In genomic region chr3:188594137-188594536, GRCh38 we compare ENCODE assay signal across 10 cellular contexts.
DNase-seq lines count a peak whose midpoint lies in the region; ATAC-seq and TF ChIP-seq lines count a peak whose summit lies in the region.
"Had no signal": no experiment of that assay in that cellular context is flagged by ENCODE, and none has a peak within 500 bp of the region (broad histone marks: within the 10 kb centered on the region; RNA-seq: fewer than 3 reads in every experiment).

No MANE protein-coding gene starts in this region.

- ATAC-seq in body of pancreas (peak; percentile 21), GM21825 (IDR thresholded peaks at IDR 0.05; ENCODE audit: unreplicated experiment) (no peak)

- H3K9me3 Mint-ChIP-seq in activated CD4-positive, alpha-beta memory T cell treated with anti-CD3 and anti-CD28 coated beads, Interleukin-2, amount 10 ng/mL, durations not matched to agents 7 days and 5 days, result no peaks in the 10 kb centered on the region

- no peak overlapping the region for H3K4me3 Mint-ChIP-seq in activated CD4-positive, alpha-beta memory T cell treated with anti-CD3 and anti-CD28 coated beads, Interleukin-2, amount 10 ng/mL, durations not matched to agents 7 days and 5 days

- H3K36me3 ChIP-seq in body of pancreas (replicated peaks in 1 of 2; ENCODE audit: insufficient read depth in 1 of 2, low read depth in 2 of 2) (no peaks in the 10 kb centered on the region), subcutaneous abdominal adipose tissue (ENCODE audit: control insufficient read depth in 5 of 5, insufficient read depth in 5 of 5, low read length in 5 of 5) (no peaks in the 10 kb centered on the region), HAP-1 (replicated peaks) (no peaks in the 10 kb centered on the region)

- intact Hi-C loops in body of pancreas (cut with DNase I), result no loop called here

- no peaks in the 10 kb centered on the region for H3K27me3 ChIP-seq in body of pancreas
- H3K27me3 ChIP-seq in subcutaneous abdominal adipose tissue (ENCODE audit: control insufficient read depth in 5 of 5, insufficient read depth in 4 of 5, low read length in 5 of 5), result no peaks in the 10 kb centered on the region
- no peaks in the 10 kb centered on the region for H3K27me3 ChIP-seq in HAP-1 (ENCODE audit: low read depth)

- no peak overlapping the region for H3K9ac ChIP-seq in subcutaneous abdominal adipose tissue (ENCODE audit: low read length in 5 of 5)

- WGBS in body of pancreas, 2 donors, result 83 to 88% methylated on average over 2 of the region's 2 CpGs

- H3K36me3 Mint-ChIP-seq in activated CD4-positive, alpha-beta memory T cell treated with anti-CD3 and anti-CD28 coated beads, Interleukin-2, amount 10 ng/mL, durations not matched to agents 7 days and 5 days (ENCODE audit: low read depth), result no peaks in the 10 kb centered on the region

- no peaks in the 10 kb centered on the region for H3K9me3 ChIP-seq in body of pancreas
- no peaks in the 10 kb centered on the region for H3K9me3 ChIP-seq in subcutaneous abdominal adipose tissue (ENCODE audit: control insufficient read depth in 5 of 5, low read length in 5 of 5)
- no peaks in the 10 kb centered on the region for H3K9me3 ChIP-seq in HAP-1

- CTCF ChIA-PET in activated CD4-positive, alpha-beta memory T cell treated with anti-CD3 and anti-CD28 coated beads, Interleukin-2, amount 10 ng/mL, durations not matched to agents 7 days and 5 days (lab: Charles Lee), result interaction anchor here (0.8 to 1.8 kb wide), 3 partner anchors 9 to 854 kb away, joined by 3 to 4 read pairs (median 3); no protein-coding TSS in a partner anchor

- POLR2A ChIA-PET in activated CD4-positive, alpha-beta memory T cell treated with anti-CD3 and anti-CD28 coated beads, Interleukin-2, amount 10 ng/mL, durations not matched to agents 7 days and 5 days (lab: Charles Lee), result no interaction called here

- in situ Hi-C loops in HAP-1 (cut with MboI; ENCODE audit: low sequenced_read_pairs), result no loop called here

- DNase-seq in HFF-Myc (ENCODE audit: extremely low read depth, low read depth), result peak; percentile 49
- no peak for DNase-seq in body of pancreas
- DNase-seq in islet precursor cell, result peak; percentile 81
- no peak for DNase-seq in activated CD4-positive, CD25-positive, alpha-beta regulatory T cell treated with anti-CD3 and anti-CD28 coated beads, Interleukin-2, amount 50 U/mL, for 72 hours
- no peak for DNase-seq in activated CD4-positive, alpha-beta memory T cell treated with anti-CD3 and anti-CD28 coated beads, Interleukin-2, amount 10 ng/mL, durations not matched to agents 7 days and 5 days
- no peak for DNase-seq in HAP-1 (ENCODE audit: low spot score in 2 of 2)
- DNase-seq: activated T-cell treated with anti-CD3 and anti-CD28 coated beads, Interleukin-2, amount 50 U/mL, for 48 hours; SHP77 had no signal

- no peak overlapping the region for H3K27ac ChIP-seq in body of pancreas
- H3K27ac ChIP-seq in subcutaneous abdominal adipose tissue (ENCODE audit: low read depth, low read length), result peak overlapping the region; percentile 4

- no peaks in the 10 kb centered on the region for H3K27me3 Mint-ChIP-seq in activated CD4-positive, alpha-beta memory T cell treated with anti-CD3 and anti-CD28 coated beads, Interleukin-2, amount 10 ng/mL, durations not matched to agents 7 days and 5 days

- H3K4me1 ChIP-seq in body of pancreas (no peaks in the 10 kb centered on the region), subcutaneous abdominal adipose tissue (ENCODE audit: control insufficient read depth in 5 of 5, insufficient read depth in 5 of 5, low read length in 5 of 5) (peaks cover 0 to 12% (median 9%) of the 10 kb centered on the region in 5 donors), HAP-1 (no peaks in the 10 kb centered on the region)

- TF ChIP-seq POLR2A in body of pancreas (IDR thresholded peaks at IDR 0.05), result no peak

- no peak overlapping the region for H3K27ac Mint-ChIP-seq in activated CD4-positive, alpha-beta memory T cell treated with anti-CD3 and anti-CD28 coated beads, Interleukin-2, amount 10 ng/mL, durations not matched to agents 7 days and 5 days

- H3K4me1 Mint-ChIP-seq in activated CD4-positive, alpha-beta memory T cell treated with anti-CD3 and anti-CD28 coated beads, Interleukin-2, amount 10 ng/mL, durations not matched to agents 7 days and 5 days, result no peaks in the 10 kb centered on the region

- no peak overlapping the region for H3K4me3 ChIP-seq in HFF-Myc (replicated peaks; ENCODE audit: low read depth, low read length)
- H3K4me3 ChIP-seq in body of pancreas, result no peak overlapping the region
- no peak overlapping the region for H3K4me3 ChIP-seq in subcutaneous abdominal adipose tissue (ENCODE audit: low read depth in 1 of 5, low read length in 5 of 5)
- no peak overlapping the region for H3K4me3 ChIP-seq in HAP-1

- TF ChIP-seq CTCF in HFF-Myc (IDR thresholded peaks at IDR 0.05; ENCODE audit: low read depth, low read length, missing control alignments), result no peak
- no peak for TF ChIP-seq CTCF in body of pancreas (IDR thresholded peaks at IDR 0.05)

Comparison
In these comparisons a context has a peak if more than half of its experiments do, and no peak if none do; other contexts are left out.
1. DNase-seq: peak in HFF-Myc (single experiment) and islet precursor cell (single experiment); none in body of pancreas (0 of 4), activated CD4-positive, CD25-positive, alpha-beta regulatory T cell treated with anti-CD3 and anti-CD28 coated beads, Interleukin-2, amount 50 U/mL, for 72 hours (single experiment), activated CD4-positive, alpha-beta memory T cell treated with anti-CD3 and anti-CD28 coated beads, Interleukin-2, amount 10 ng/mL, durations not matched to agents 7 days and 5 days (single experiment) and HAP-1 (0 of 2).